30 cellular contexts compared by ENCODE assay signal in genomic region chr4:124118061-124118460, GRCh38.
"Had no signal": no experiment of that assay in that cellular context is flagged by ENCODE, and none has a peak within 500 bp of the region (broad histone marks: within the 10 kb centered on the region; RNA-seq: fewer than 3 reads in every experiment).

No MANE protein-coding gene starts in this region.

- DNase-seq: activated CD4-positive, alpha-beta T cell treated with anti-CD3 and anti-CD28 coated beads, Interleukin-2, amount 10 ng/mL, durations not matched to agents 24 days and 14 days; activated CD4-positive, alpha-beta T cell treated with anti-CD3 and anti-CD28 coated beads, Interleukin-2, amount 50 U/mL, for 4 hours; activated CD8-positive, alpha-beta T cell treated with anti-CD3 and anti-CD28 coated beads for 36 hours; activated gamma-delta T cell; activated naive CD4-positive, alpha-beta T cell treated with Interleukin-2 at 50 U/mL for 16 hours; activated naive CD8-positive, alpha-beta T cell treated with anti-CD3 and anti-CD28 coated beads, Interleukin-2, amount 10 ng/mL, durations not matched to agents 7 days and 5 days; activated T-cell treated with anti-CD3 and anti-CD28 coated beads, Interleukin-2, amount 50 U/mL, for 1 hour; amygdala; Kasumi-1; MM.1S; MV-4-11; NCI-H1092; NCI-H1436 treated with DMSO at 0.1 percent for 48 hours; NCI-H1694 treated with DMSO at 0.1 percent for 48 hours; NCI-H2029; NCI-H2171; NCI-H510A; NCI-H526; NCI-H748 treated with DMSO at 0.1 percent for 48 hours; NK-92 treated with Interleukin-12 subunit alpha and Interleukin-12 subunit beta, amount 100 ng/mL, for 24 hours; RPMI8226; SHP77 treated with DMSO at 0.1 percent for 48 hours; SW 1271; T-helper 1 cell; T-helper 2 cell; T-helper 9 cell had no signal

- ATAC-seq: activated CD8-positive, alpha-beta T cell treated with anti-CD3 and anti-CD28 coated beads for 36 hours; Panc1 had no signal

- H3K36me3 ChIP-seq: ascending aorta, cardiac muscle cell, SJSA1 had no signal

- H3K4me1 ChIP-seq: ascending aorta, SJSA1 had no signal

- H3K4me3 ChIP-seq: ascending aorta, cardiac muscle cell, SJSA1 had no signal

- H3K27me3 ChIP-seq: ascending aorta, cardiac muscle cell, SJSA1 had no signal

- H3K27ac ChIP-seq: ascending aorta, cardiac muscle cell, SJSA1 had no signal

- H3K9me3 ChIP-seq: ascending aorta, SJSA1 had no signal
